In the genomic region with DNA sequence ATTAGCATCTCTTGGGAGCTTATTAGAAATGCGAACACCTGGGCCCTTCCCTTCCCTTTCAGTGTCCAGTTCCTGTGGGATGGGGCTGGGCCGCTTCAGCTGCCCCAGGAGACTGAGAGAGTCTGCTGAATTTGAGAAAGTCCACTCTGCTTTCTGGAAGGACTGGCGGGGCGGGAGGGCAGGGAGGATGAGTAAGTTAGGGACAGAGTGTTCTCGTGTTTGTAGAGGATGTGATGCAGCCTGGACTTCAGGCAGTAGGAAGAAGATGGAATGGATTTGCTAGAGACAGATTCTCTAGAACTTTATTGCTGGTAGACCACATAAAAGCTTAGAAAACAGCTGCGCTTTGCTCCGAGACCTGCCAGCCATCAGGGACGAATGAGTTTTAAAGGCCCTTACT, we compare ENCODE assay signal across 23 cellular contexts. TPM values are rescaled to one million over a fixed set of nuclear protein-coding genes. Genes with fewer than 3 reads are reported as not detected.
A peak's percentile ranks its signal among the peaks of the same experiment; 100 is the strongest.
DNase-seq lines count a peak whose midpoint lies in the region; ATAC-seq and TF ChIP-seq lines count a peak whose summit lies in the region.
"Had no signal": no experiment of that assay in that cellular context is flagged by ENCODE, and none has a peak within 500 bp of the region (broad histone marks: within the 10 kb centered on the region; RNA-seq: fewer than 3 reads in every experiment).

No MANE protein-coding gene starts in this region.

- CTCF ChIA-PET in SK-N-SH (lab: Yijun Ruan, JAX), result no interaction called here

- no peaks in the 10 kb centered on the region for H4K20me1 ChIP-seq in SK-N-SH (ENCODE audit: insufficient read depth)

- peaks cover 33% of the 10 kb centered on the region for H3K4me1 Mint-ChIP-seq in glutamatergic neuron (ENCODE audit: low read depth, unreplicated experiment)

- H3K36me3 ChIP-seq in SK-N-MC (ENCODE audit: insufficient read depth, low read length) (peaks cover 37% of the 10 kb centered on the region), SK-N-SH (replicated peaks in 1 of 2; ENCODE audit: control insufficient read depth in 1 of 2, insufficient read depth in 2 of 2, low read length in 1 of 2) (peaks cover 26 to 38% of the 10 kb centered on the region in 2 experiments)
- H3K36me3 ChIP-seq: uterus had no signal

- no peak for TF ChIP-seq CTCF in glutamatergic neuron (IDR thresholded peaks at IDR 0.05; ENCODE audit: partially characterized antibody, unreplicated experiment)
- TF ChIP-seq CTCF in GM20000 (IDR thresholded peaks at IDR 0.05; ENCODE audit: extremely low read depth, missing control alignments), result no peak
- no peak for TF ChIP-seq CTCF in SK-N-SH (IDR thresholded peaks at IDR 0.05)

- H3K9ac ChIP-seq in SK-N-MC (ENCODE audit: insufficient read length) (no peak overlapping the region), SK-N-SH (no peak overlapping the region)
- H3K9ac ChIP-seq: BLaER1 treated with 17β-estradiol and CSF1 and Interleukin-3, amounts not matched to agents 10 nM and 100 nM; GM23248 had no signal

- WGBS in SK-N-SH (ENCODE audit: low lambda C conversion rate), result 71% methylated on average over 8 of the region's 8 CpGs

- POLR2A ChIA-PET in SK-N-SH (lab: Yijun Ruan, JAX), result no interaction called here

- no peak overlapping the region for H2AFZ ChIP-seq in SK-N-SH (ENCODE audit: low read depth)
- H2AFZ ChIP-seq: GM23248 had no signal

- peak; percentile 76 for ATAC-seq in sciatic nerve
- no peak for ATAC-seq in GM18858 (IDR thresholded peaks at IDR 0.05; ENCODE audit: unreplicated experiment)
- ATAC-seq: natural killer cell, T-helper 17 cell had no signal

- no peaks in the 10 kb centered on the region; a peak in 1 of 4 replicates for H3K4me1 ChIP-seq in SK-N-SH (ENCODE audit: control insufficient read depth in 1 of 2, insufficient read depth in 2 of 2, low read depth in 1 of 2, low read length in 1 of 2)
- H3K4me1 ChIP-seq: uterus had no signal

- H3K27ac Mint-ChIP-seq in glutamatergic neuron (ENCODE audit: unreplicated experiment), result peak overlapping the region; percentile 91
- H3K27ac Mint-ChIP-seq: natural killer cell, T-helper 17 cell had no signal

- no peak overlapping the region for H3K4me3 ChIP-seq in SK-N-MC
- H3K4me3 ChIP-seq in SK-N-SH (ENCODE audit: low read depth in 2 of 2, low read length in 1 of 2), result no peak overlapping the region
- H3K4me3 ChIP-seq: BLaER1 treated with 17β-estradiol and CSF1 and Interleukin-3, amounts not matched to agents 10 nM and 100 nM; GM23248; MG63; uterus had no signal

- H3K27me3 Mint-ChIP-seq in glutamatergic neuron (ENCODE audit: unreplicated experiment), result no peaks in the 10 kb centered on the region
- H3K27me3 Mint-ChIP-seq: T-helper 17 cell had no signal

- intact Hi-C loops in sciatic nerve (cut with DNase I), result no loop called here

- H3K27ac ChIP-seq in SK-N-MC (0 out of 2 replicates have a peak overlapping the region, but pooled peaks have one; percentile 8), SK-N-SH (ENCODE audit: low read depth in 2 of 2, low read length in 1 of 2) (no peak overlapping the region)
- H3K27ac ChIP-seq: BLaER1 treated with 17β-estradiol and CSF1 and Interleukin-3, amounts not matched to agents 10 nM and 100 nM; GM23248; uterus had no signal

- H3K36me3 Mint-ChIP-seq in glutamatergic neuron (ENCODE audit: unreplicated experiment), result peaks cover 7% of the 10 kb centered on the region

- H3K4me2 ChIP-seq in SK-N-SH, result no peak overlapping the region

- peaks cover 17% of the 10 kb centered on the region; the same call in 1 of the 2 replicates for H3K79me2 ChIP-seq in SK-N-SH (ENCODE audit: insufficient read depth)

- H3K9me3 ChIP-seq in SK-N-MC (ENCODE audit: low read depth, low read length) (no peaks in the 10 kb centered on the region), SK-N-SH (no peaks in the 10 kb centered on the region)
- H3K9me3 ChIP-seq: uterus had no signal

- H3K4me3 Mint-ChIP-seq in glutamatergic neuron (ENCODE audit: unreplicated experiment), result peak overlapping the region; percentile 82
- H3K4me3 Mint-ChIP-seq: natural killer cell, T-helper 17 cell had no signal

- no peak for TF ChIP-seq RAD21 in SK-N-SH (IDR thresholded peaks at IDR 0.05; ENCODE audit: low read length)

- no peak for TF ChIP-seq EP300 in SK-N-SH (IDR thresholded peaks at IDR 0.05; ENCODE audit: borderline replicate concordance in 1 of 2, low read depth in 1 of 2, low read length in 1 of 2)

- peaks cover 7% of the 10 kb centered on the region for H3K9me3 Mint-ChIP-seq in glutamatergic neuron (ENCODE audit: unreplicated experiment)
- H3K9me3 Mint-ChIP-seq: natural killer cell had no signal

- DNase-seq in NCI-H146 (lab: John Stamatoyannopoulos, UW), result peak; percentile 21
- DNase-seq in NCI-H146 treated with DMSO at 0.1 percent for 48 hours (lab: John Stamatoyannopoulos, UW; ENCODE audit: unreplicated experiment), result no peak
- no peak for DNase-seq in SK-N-MC (ENCODE audit: low read depth, low spot score)
- peak; percentile 58 for DNase-seq in glutamatergic neuron
- no peak for DNase-seq in sciatic nerve (ENCODE audit: low spot score)
- DNase-seq in GM20000 (ENCODE audit: low spot score), result no peak
- DNase-seq in SK-N-SH, result no peak
- DNase-seq: activated CD4-positive, alpha-beta T cell treated with anti-CD3 and anti-CD28 coated beads, Interleukin-2, amount 50 U/mL, for 4 hours; activated gamma-delta T cell; activated T-cell treated with anti-CD3 and anti-CD28 coated beads for 4 hours; dermis blood vessel endothelial cell; GF-D8; GM23248; IMR-90; MG63; natural killer cell; NCI-H1436 treated with DMSO at 0.1 percent for 48 hours; NCI-H526 treated with DMSO at 0.1 percent for 48 hours; stimulated activated CD4-positive, alpha-beta T cell treated with anti-CD3 and anti-CD28 coated beads, Interleukin-4, amount 100 ng/mL, for 4 hours; T-helper 17 cell had no signal

- no peaks in the 10 kb centered on the region for H3K9me2 ChIP-seq in SK-N-SH

- no peaks in the 10 kb centered on the region for H3K27me3 ChIP-seq in SK-N-SH (ENCODE audit: insufficient read depth)
- H3K27me3 ChIP-seq: BLaER1 treated with 17β-estradiol and CSF1 and Interleukin-3, amounts not matched to agents 10 nM and 100 nM; MG63; uterus had no signal

- H3F3A ChIP-seq in SK-N-SH (replicated peaks; ENCODE audit: insufficient read depth), result no peaks in the 10 kb centered on the region

TF ChIP-seq in SK-N-SH, 30 proteins besides CTCF, POLR2A, EP300 and RAD21:
- TF ChIP-seq GATA2 (CRISPR knock-in tag; IDR thresholded peaks at IDR 0.05), result no peak
- no peak for TF ChIP-seq RFX5 (IDR thresholded peaks at IDR 0.05; ENCODE audit: low read length)
- TF ChIP-seq JUND (IDR thresholded peaks at IDR 0.05), result no peak
- no peak for TF ChIP-seq POLR2AphosphoS5 (IDR thresholded peaks at IDR 0.05; ENCODE audit: low read depth, low read length)
- TF ChIP-seq FOXM1 (IDR thresholded peaks at IDR 0.05; ENCODE audit: low read depth), result no peak
- TF ChIP-seq, protein P1, sequence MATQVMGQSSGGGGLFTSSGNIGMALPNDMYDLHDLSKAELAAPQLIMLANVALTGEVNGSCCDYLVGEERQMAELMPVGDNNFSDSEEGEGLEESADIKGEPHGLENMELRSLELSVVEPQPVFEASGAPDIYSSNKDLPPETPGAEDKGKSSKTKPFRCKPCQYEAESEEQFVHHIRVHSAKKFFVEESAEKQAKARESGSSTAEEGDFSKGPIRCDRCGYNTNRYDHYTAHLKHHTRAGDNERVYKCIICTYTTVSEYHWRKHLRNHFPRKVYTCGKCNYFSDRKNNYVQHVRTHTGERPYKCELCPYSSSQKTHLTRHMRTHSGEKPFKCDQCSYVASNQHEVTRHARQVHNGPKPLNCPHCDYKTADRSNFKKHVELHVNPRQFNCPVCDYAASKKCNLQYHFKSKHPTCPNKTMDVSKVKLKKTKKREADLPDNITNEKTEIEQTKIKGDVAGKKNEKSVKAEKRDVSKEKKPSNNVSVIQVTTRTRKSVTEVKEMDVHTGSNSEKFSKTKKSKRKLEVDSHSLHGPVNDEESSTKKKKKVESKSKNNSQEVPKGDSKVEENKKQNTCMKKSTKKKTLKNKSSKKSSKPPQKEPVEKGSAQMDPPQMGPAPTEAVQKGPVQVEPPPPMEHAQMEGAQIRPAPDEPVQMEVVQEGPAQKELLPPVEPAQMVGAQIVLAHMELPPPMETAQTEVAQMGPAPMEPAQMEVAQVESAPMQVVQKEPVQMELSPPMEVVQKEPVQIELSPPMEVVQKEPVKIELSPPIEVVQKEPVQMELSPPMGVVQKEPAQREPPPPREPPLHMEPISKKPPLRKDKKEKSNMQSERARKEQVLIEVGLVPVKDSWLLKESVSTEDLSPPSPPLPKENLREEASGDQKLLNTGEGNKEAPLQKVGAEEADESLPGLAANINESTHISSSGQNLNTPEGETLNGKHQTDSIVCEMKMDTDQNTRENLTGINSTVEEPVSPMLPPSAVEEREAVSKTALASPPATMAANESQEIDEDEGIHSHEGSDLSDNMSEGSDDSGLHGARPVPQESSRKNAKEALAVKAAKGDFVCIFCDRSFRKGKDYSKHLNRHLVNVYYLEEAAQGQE (IDR thresholded peaks at IDR 0.05; ENCODE audit: low read depth, low read length), result no peak
- no peak for TF ChIP-seq NFIC (IDR thresholded peaks at IDR 0.05; ENCODE audit: borderline replicate concordance)
- TF ChIP-seq, protein P2, sequence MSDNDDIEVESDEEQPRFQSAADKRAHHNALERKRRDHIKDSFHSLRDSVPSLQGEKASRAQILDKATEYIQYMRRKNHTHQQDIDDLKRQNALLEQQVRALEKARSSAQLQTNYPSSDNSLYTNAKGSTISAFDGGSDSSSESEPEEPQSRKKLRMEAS (IDR thresholded peaks at IDR 0.05; ENCODE audit: low read depth), result no peak
- TF ChIP-seq FOXJ3 (CRISPR knock-in tag; IDR thresholded peaks at IDR 0.05), result no peak

RNA-seq across cellular contexts. Expression of a gene that starts 1.1 kb away (rescaled TPM):
- total RNA-seq in glutamatergic neuron (ENCODE audit: unreplicated experiment) (406 TPM), sciatic nerve (86.1 TPM)
- polyA plus RNA-seq in SK-N-SH (2012; rRNA removed), result 5.9 and 6.2 TPM in 2 replicates
- polyA plus RNA-seq in SK-N-SH (2012; cell fraction: cytosol; rRNA removed), result 5.8 and 7.1 TPM in 2 replicates
- 6.9 and 7.7 TPM in 2 replicates for polyA plus RNA-seq in SK-N-SH (2012; cell fraction: nucleus; rRNA removed)

Comparison
In these comparisons a context has a peak if more than half of its experiments do, and no peak if none do; other contexts are left out.
1. DNase-seq: peak in NCI-H146 (single experiment) and glutamatergic neuron (single experiment); none in NCI-H146 treated with DMSO at 0.1 percent for 48 hours (single experiment), SK-N-MC (single experiment), sciatic nerve (single experiment), GM20000 (single experiment) and SK-N-SH (single experiment).